Comparison of ENCODE assay signal across 8 cellular contexts in the genomic region with DNA sequence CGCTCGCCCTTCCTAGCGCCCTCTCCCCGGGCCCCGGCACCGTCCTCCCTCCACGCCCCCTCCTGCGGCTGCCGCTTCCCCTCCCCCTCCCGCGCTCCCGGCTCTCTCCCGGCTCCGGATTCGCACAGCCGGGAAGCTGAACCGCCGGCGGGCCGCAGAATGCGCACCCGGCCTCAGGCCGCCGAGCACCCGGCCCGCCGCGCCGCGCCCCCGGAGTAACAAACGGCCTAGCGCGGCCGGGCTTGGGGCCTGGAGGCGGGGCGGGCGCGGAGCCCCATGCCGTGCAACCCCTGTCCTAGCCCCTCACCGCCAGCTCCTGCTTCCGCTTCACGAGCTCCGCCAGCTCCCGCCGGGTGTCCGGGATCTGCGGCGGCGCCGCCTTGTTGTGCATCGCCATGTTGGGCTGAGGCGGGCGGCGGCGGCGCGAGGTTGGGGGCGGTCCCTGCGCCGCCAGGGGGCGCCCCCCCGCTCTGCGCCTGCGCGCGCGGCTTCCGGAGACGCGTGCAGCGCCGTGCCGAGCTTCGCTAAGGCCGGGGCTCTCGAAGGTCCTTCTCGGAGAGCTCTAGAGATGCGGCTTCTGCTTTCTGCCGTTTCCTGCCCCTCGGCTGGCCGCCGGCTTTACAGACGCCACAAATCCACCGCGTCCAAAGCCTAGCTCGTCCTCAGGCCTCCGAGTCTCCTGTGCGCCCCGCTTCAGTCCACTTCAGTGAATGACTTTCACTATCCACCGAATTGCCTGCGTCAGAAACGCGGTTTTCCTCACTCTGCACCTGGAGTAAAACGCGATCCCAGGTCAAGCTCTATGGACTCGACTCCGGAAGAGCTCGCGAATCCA. TPM values are rescaled to one million over a fixed set of nuclear protein-coding genes. Genes with fewer than 3 reads are reported as not detected.
DNase-seq lines count a peak whose midpoint lies in the region; ATAC-seq and TF ChIP-seq lines count a peak whose summit lies in the region.

A gene (minus strand): TSS at position 417 of the 835 bp plus-strand sequence. CDS start 20 bp downstream, at position 397.

- WGBS in ovary, 3 donors, result 1% methylated on average over 26 to 100 of the region's 100 CpGs
- under 1% methylated on average over 100 of the region's 100 CpGs for WGBS in thymus

- no peaks in the 10 kb centered on the region for H3F3A ChIP-seq in Loucy (ENCODE audit: low read depth)

- peak; percentile 73 for TF ChIP-seq POLR2A in ovary (IDR thresholded peaks at IDR 0.05)

- H3K36me3 ChIP-seq in H7 (replicated peaks; ENCODE audit: control insufficient read depth, insufficient read depth, low read length) (no peaks in the 10 kb centered on the region), Loucy (ENCODE audit: insufficient read depth, low read length) (no peaks in the 10 kb centered on the region), ovary (no peaks in the 10 kb centered on the region), thymus (ENCODE audit: control insufficient read depth, insufficient read depth) (peaks cover 4% of the 10 kb centered on the region)

- H3K9me3 ChIP-seq in Loucy (ENCODE audit: insufficient read depth, low read depth, low read length) (no peaks in the 10 kb centered on the region), ovary (no peaks in the 10 kb centered on the region), thymus (ENCODE audit: control insufficient read depth) (no peaks in the 10 kb centered on the region)

- peaks cover 2% of the 10 kb centered on the region for H3K27me3 Mint-ChIP-seq in glutamatergic neuron (ENCODE audit: unreplicated experiment)

- peak within 1 kb of the TSS; percentile 77 for H3K9ac ChIP-seq in Loucy (ENCODE audit: low read depth, low read length, poor library complexity, severe bottlenecking)

- H3K4me1 ChIP-seq in Loucy (ENCODE audit: insufficient read depth, low read length, poor library complexity, severe bottlenecking), result peaks cover 34% of the 10 kb centered on the region
- peaks cover 10% of the 10 kb centered on the region for H3K4me1 ChIP-seq in ovary (ENCODE audit: insufficient read depth)
- peaks cover 9% of the 10 kb centered on the region for H3K4me1 ChIP-seq in thymus (ENCODE audit: control insufficient read depth, insufficient read depth, low read length)

- H3K27ac Mint-ChIP-seq in activated naive CD4-positive, alpha-beta T cell treated with anti-CD3 and anti-CD28 coated beads, Interleukin-2, amount 50 U/mL, for 72 hours, result peak within 1 kb of the TSS; percentile 95 to 98
- H3K27ac Mint-ChIP-seq in glutamatergic neuron (ENCODE audit: unreplicated experiment), result peak within 1 kb of the TSS; percentile 97

- H3K79me2 ChIP-seq in Loucy (ENCODE audit: insufficient read depth, low read length), result peaks cover 36% of the 10 kb centered on the region

- DNase-seq in GM03348 (ENCODE audit: low spot score), result peak; percentile 98
- peak; percentile 97 for DNase-seq in H7
- peak; percentile 62 for DNase-seq in SKM-1 (lab: John Stamatoyannopoulos, UW; ENCODE audit: unreplicated experiment)
- peak; percentile 88 to 89 for DNase-seq in activated naive CD4-positive, alpha-beta T cell treated with anti-CD3 and anti-CD28 coated beads, Interleukin-2, amount 50 U/mL, for 72 hours (ENCODE audit: low spot score in 2 of 2)
- DNase-seq in glutamatergic neuron, result peak; percentile 87
- peak; percentile 77 to 88 (median 84) for DNase-seq in ovary

- peak within 1 kb of the TSS; percentile 96 for H3K4me2 ChIP-seq in Loucy (ENCODE audit: low read depth, low read length, poor library complexity, severe bottlenecking)

- peak within 1 kb of the TSS; percentile 94 for H3K4me3 Mint-ChIP-seq in glutamatergic neuron (ENCODE audit: unreplicated experiment)

- ATAC-seq in activated naive CD4-positive, alpha-beta T cell treated with anti-CD3 and anti-CD28 coated beads, Interleukin-2, amount 50 U/mL, for 72 hours, result peak; percentile 91 to 92

- H3K9me2 ChIP-seq in Loucy (replicated peaks; ENCODE audit: low read depth, low read length), result no peaks in the 10 kb centered on the region

- peaks cover 12 to 23% of the 10 kb centered on the region in 2 donors for H3K36me3 Mint-ChIP-seq in activated naive CD4-positive, alpha-beta T cell treated with anti-CD3 and anti-CD28 coated beads, Interleukin-2, amount 50 U/mL, for 72 hours
- H3K36me3 Mint-ChIP-seq in glutamatergic neuron (ENCODE audit: unreplicated experiment), result no peaks in the 10 kb centered on the region

- peaks cover under 1% of the 10 kb centered on the region; the same call in 1 of the 2 replicates for H3K27me3 ChIP-seq in H7 (ENCODE audit: control insufficient read depth, insufficient read depth, low read length)
- no peaks in the 10 kb centered on the region for H3K27me3 ChIP-seq in Loucy (ENCODE audit: insufficient read depth, low read length, poor library complexity, severe bottlenecking)
- no peaks in the 10 kb centered on the region for H3K27me3 ChIP-seq in ovary
- no peaks in the 10 kb centered on the region for H3K27me3 ChIP-seq in thymus (ENCODE audit: control insufficient read depth, insufficient read depth)

- TF ChIP-seq EP300 in ovary (IDR thresholded peaks at IDR 0.05), result no peak

- peak within 1 kb of the TSS; percentile 85 for H2AFZ ChIP-seq in Loucy (ENCODE audit: low read length)

- H3K4me1 Mint-ChIP-seq in glutamatergic neuron (ENCODE audit: low read depth, unreplicated experiment), result peaks cover 12% of the 10 kb centered on the region

- H3K4me3 ChIP-seq in H7 (ENCODE audit: insufficient read depth, low read depth, low read length) (peak within 1 kb of the TSS; percentile 89), Loucy (ENCODE audit: low read length, poor library complexity, severe bottlenecking) (peak within 1 kb of the TSS; percentile 89), ovary (peak within 1 kb of the TSS; percentile 62), thymus (ENCODE audit: low read length) (peak within 1 kb of the TSS; percentile 89)

- H3K9me3 Mint-ChIP-seq in activated naive CD4-positive, alpha-beta T cell treated with anti-CD3 and anti-CD28 coated beads, Interleukin-2, amount 50 U/mL, for 72 hours, result no peaks in the 10 kb centered on the region
- peaks cover 2% of the 10 kb centered on the region for H3K9me3 Mint-ChIP-seq in glutamatergic neuron (ENCODE audit: unreplicated experiment)

- TF ChIP-seq CTCF in Loucy (conservative IDR thresholded peaks at IDR 0.05; ENCODE audit: low read length), result peak; percentile 62
- peak; percentile 95 for TF ChIP-seq CTCF in glutamatergic neuron (IDR thresholded peaks at IDR 0.05; ENCODE audit: partially characterized antibody, unreplicated experiment)
- TF ChIP-seq CTCF in ovary (IDR thresholded peaks at IDR 0.05), result peak; percentile 32 to 85 (median 84)

- peaks cover 32% of the 10 kb centered on the region for H4K20me1 ChIP-seq in Loucy (ENCODE audit: insufficient read depth, low read length, poor library complexity, severe bottlenecking)

- intact Hi-C loops in ovary (cut with DNase I), result no loop called here

- H3K27ac ChIP-seq in ovary (peak within 1 kb of the TSS; percentile 70 to 83), thymus (ENCODE audit: low read depth) (peak within 1 kb of the TSS; percentile 95)

RNA-seq across cellular contexts. Expression of the gene that starts here (rescaled TPM):
- 65.4 and 71.3 TPM in 2 replicates for total RNA-seq in H7 (2014; rRNA removed; shearing (Covaris generic))
- total RNA-seq in activated naive CD4-positive, alpha-beta T cell treated with anti-CD3 and anti-CD28 coated beads, Interleukin-2, amount 50 U/mL, for 72 hours, result 10 to 100 TPM; 48.0 to 66.8 TPM
- total RNA-seq in glutamatergic neuron (ENCODE audit: unreplicated experiment) (61.5 TPM), ovary (10 to 100 TPM; 38.7 to 71.3 (median 64.1) TPM)
- polyA plus RNA-seq in ovary (100 to 1,000 TPM in 1 of 2 donors, 10 to 100 TPM in 1; 62.1 to 108 TPM), thymus (107 TPM)

Comparison
In these comparisons a context has a peak if more than half of its experiments do, and no peak if none do; other contexts are left out.
1. Peak in every context shown above with its lines: DNase-seq, ATAC-seq, H3K4me3 ChIP-seq and H3K27ac ChIP-seq.